Comparison of ENCODE assay signal across 7 cellular contexts in the genomic region with DNA sequence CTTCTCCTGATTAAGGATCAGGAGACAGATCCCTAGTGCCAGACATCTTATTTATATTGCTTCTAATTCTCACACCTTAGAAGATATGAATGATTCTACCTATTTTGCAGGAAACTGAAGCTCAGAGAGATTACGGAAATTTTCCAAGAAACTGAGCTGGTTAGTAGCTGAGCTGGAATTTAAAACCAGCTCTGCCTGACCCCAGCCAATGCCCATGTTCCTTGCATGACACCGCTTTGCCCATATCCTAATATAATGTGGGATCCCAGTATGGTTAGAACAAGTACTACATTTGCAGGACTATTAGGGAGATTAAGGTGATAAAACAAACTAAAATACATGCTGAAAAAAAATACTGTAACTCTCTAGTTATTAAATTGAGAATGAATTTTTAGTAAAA. TPM values are rescaled to one million over a fixed set of nuclear protein-coding genes. Genes with fewer than 3 reads are reported as not detected.
DNase-seq lines count a peak whose midpoint lies in the region; ATAC-seq and TF ChIP-seq lines count a peak whose summit lies in the region.

No MANE protein-coding gene starts in this region.

- H3K27me3 ChIP-seq in ectodermal cell (ENCODE audit: control insufficient read depth, insufficient read depth, low read length, poor library complexity, severe bottlenecking) (no peaks in the 10 kb centered on the region), psoas muscle (ENCODE audit: insufficient read depth in 3 of 3, low read length in 2 of 3) (no peaks in the 10 kb centered on the region)

- TF ChIP-seq POLR2A in NB4 (IDR thresholded peaks at IDR 0.05; ENCODE audit: extremely low read depth, insufficient read length), result no peak

- no peak for ATAC-seq in psoas muscle
- ATAC-seq in GM19035 (IDR thresholded peaks at IDR 0.05; ENCODE audit: unreplicated experiment), result no peak
- ATAC-seq in HG03469 (IDR thresholded peaks at IDR 0.05; ENCODE audit: unreplicated experiment), result no peak
- ATAC-seq in HG03378 (IDR thresholded peaks at IDR 0.05; ENCODE audit: unreplicated experiment), result no peak

- TF ChIP-seq CTCF in NB4 (IDR thresholded peaks at IDR 0.05; ENCODE audit: low read depth, low read length) (no peak), psoas muscle (IDR thresholded peaks at IDR 0.05) (no peak)

- H3K4me3 ChIP-seq in NB4 (ENCODE audit: low read depth, low read length), result peak overlapping the region; percentile 93
- peak overlapping the region; percentile 26 for H3K4me3 ChIP-seq in ectodermal cell (ENCODE audit: insufficient read depth, low read depth, low read length)
- H3K4me3 ChIP-seq in psoas muscle, result peak overlapping the region; percentile 94

- WGBS in ectodermal cell, 2 experiments, result 57 to 78% methylated on average over 1 to 2 of the region's 2 CpGs
- 50 to 68% (median 53%) methylated on average over 2 of the region's 2 CpGs for WGBS in psoas muscle, 3 donors

- H3K27ac ChIP-seq in ectodermal cell (ENCODE audit: insufficient read depth, low read depth, low read length, poor library complexity, severe bottlenecking), result no peak overlapping the region
- H3K27ac ChIP-seq in psoas muscle, result no peak overlapping the region

- H3K9me3 ChIP-seq in ES-I3 (ENCODE audit: control insufficient read depth, insufficient read depth, low read length) (no peaks in the 10 kb centered on the region), ectodermal cell (ENCODE audit: control insufficient read depth, low read length) (no peaks in the 10 kb centered on the region), psoas muscle (no peaks in the 10 kb centered on the region)

- H3K36me3 ChIP-seq in ES-I3 (ENCODE audit: insufficient read depth, low read length) (no peaks in the 10 kb centered on the region), ectodermal cell (ENCODE audit: control insufficient read depth, insufficient read depth, low read length) (no peaks in the 10 kb centered on the region), psoas muscle (ENCODE audit: insufficient read depth in 1 of 2, low read depth in 1 of 2) (no peaks in the 10 kb centered on the region)

- H3K4me1 ChIP-seq in ES-I3 (ENCODE audit: insufficient read depth, low read length) (peaks cover 16% of the 10 kb centered on the region; the same call in 1 of the 2 replicates), ectodermal cell (ENCODE audit: control insufficient read depth, insufficient read depth, low read length) (peaks cover 7% of the 10 kb centered on the region), psoas muscle (peaks cover 51% of the 10 kb centered on the region)

- DNase-seq in NB4 (ENCODE audit: low read depth) (no peak), psoas muscle (no peak)

- intact Hi-C loops in psoas muscle (cut with DNase I), result loop anchor here in 1 of 2 donors (5.0 to 10.0 kb wide), 2 partner anchors 245 to 322 kb away; a partner anchor contains a TSS

- peak overlapping the region; percentile 69 for H3K9ac ChIP-seq in ES-I3 (ENCODE audit: low read depth, low read length)

RNA-seq across cellular contexts. Expression of a gene that starts 1.9 kb away (rescaled TPM):
- polyA plus RNA-seq in ectodermal cell (2013, experiment 1 of 4), result 63.7 TPM
- 78.4 TPM for polyA plus RNA-seq in ectodermal cell (2013, experiment 2 of 4)
- 64.4 TPM for polyA plus RNA-seq in ectodermal cell (2013, experiment 3 of 4)
- 68.6 TPM for polyA plus RNA-seq in ectodermal cell (2013, experiment 4 of 4)
- total RNA-seq in psoas muscle, result 10 to 100 TPM; 30.9 to 52.6 (median 41.6) TPM
- 10 to 100 TPM; 18.7 to 46.1 (median 37.6) TPM for polyA plus RNA-seq in psoas muscle

RNA-seq across cellular contexts. Expression of a gene that starts 39.1 kb away (rescaled TPM):
- 212 TPM for polyA plus RNA-seq in ectodermal cell (2013, experiment 1 of 4)
- polyA plus RNA-seq in ectodermal cell (2013, experiment 2 of 4), result 212 TPM
- 205 TPM for polyA plus RNA-seq in ectodermal cell (2013, experiment 3 of 4)
- polyA plus RNA-seq in ectodermal cell (2013, experiment 4 of 4), result 217 TPM
- total RNA-seq in psoas muscle, result 100 to 1,000 TPM; 224 to 466 (median 320) TPM
- 100 to 1,000 TPM; 324 to 404 (median 372) TPM for polyA plus RNA-seq in psoas muscle

Comparison
In these comparisons a context has a peak if more than half of its experiments do, and no peak if none do; other contexts are left out.
1. H3K4me3 ChIP-seq: peak in every context shown above with its lines; median percentile 94 in psoas muscle; 93 in NB4; 26 in ectodermal cell.